Comparison of ENCODE assay signal across 8 cellular contexts in genomic region chr1:206469933-206470691, GRCh38. TPM values are rescaled to one million over a fixed set of nuclear protein-coding genes. Genes with fewer than 3 reads are reported as not detected.
A peak's percentile ranks its signal among the peaks of the same experiment; 100 is the strongest.
DNase-seq lines count a peak whose midpoint lies in the region; ATAC-seq and TF ChIP-seq lines count a peak whose summit lies in the region.

Gene IKBKE (plus strand): TSS chr1:206470476. CDS start chr1:206473228, 2,752 bp downstream.

- no peak within 1 kb of the TSS for H3K27ac ChIP-seq in duodenal mucosa (ENCODE audit: low read depth, low read length)

- peak within 1 kb of the TSS; percentile 76 to 92 for H3K9ac ChIP-seq in duodenal mucosa (ENCODE audit: low read depth in 1 of 2, low read length in 2 of 2)

- ATAC-seq in stimulated activated naive CD8-positive, alpha-beta T cell treated with anti-CD3 and anti-CD28 coated beads, Interleukin-15, Interleukin-2, amounts not matched to agents 100 U/mL and 50 U/mL, for 24 hours = peak; percentile 51

- H3K36me3 ChIP-seq in H7 (replicated peaks; ENCODE audit: control insufficient read depth, insufficient read depth, low read length) = no peaks in the 10 kb centered on the region
- H3K36me3 ChIP-seq in MG63 = peaks cover 3% of the 10 kb centered on the region; the same call in 1 of the 2 replicates
- H3K36me3 ChIP-seq in duodenal mucosa (ENCODE audit: control insufficient read depth in 1 of 2, insufficient read depth in 2 of 2, low read length in 2 of 2) = peaks cover 0 to 11% of the 10 kb centered on the region in 2 donors

- no peaks in the 10 kb centered on the region; the same call in 1 of the 2 replicates for H3K27me3 ChIP-seq in H7 (ENCODE audit: control insufficient read depth, insufficient read depth, low read length)
- H3K27me3 ChIP-seq in MG63 = no peaks in the 10 kb centered on the region
- H3K27me3 ChIP-seq in duodenal mucosa (ENCODE audit: control insufficient read depth in 1 of 2, insufficient read depth in 2 of 2, low read length in 2 of 2) = no peaks in the 10 kb centered on the region

- intact Hi-C loops in lower leg skin (cut with DNase I; ENCODE audit: low total_unique reads) = no loop called here

- H3K4me1 ChIP-seq in duodenal mucosa (ENCODE audit: control insufficient read depth in 1 of 2, insufficient read depth in 2 of 2, low read length in 2 of 2) = peaks cover 38 to 40% of the 10 kb centered on the region in 2 donors

- peak; percentile 22 for DNase-seq in NCI-H2227 (lab: John Stamatoyannopoulos, UW; ENCODE audit: unreplicated experiment)
- DNase-seq in NCI-H2227 treated with DMSO at 0.1 percent for 48 hours (lab: John Stamatoyannopoulos, UW) = no peak
- peak; percentile 87 for DNase-seq in H7
- DNase-seq in MG63 = peak; percentile 68
- peak in 1 of 2 donors; percentile 60 for DNase-seq in lower leg skin (ENCODE audit: low spot score in 2 of 2)
- DNase-seq in stimulated activated naive CD8-positive, alpha-beta T cell treated with anti-CD3 and anti-CD28 coated beads, Interleukin-15, Interleukin-2, amounts not matched to agents 100 U/mL and 50 U/mL, for 24 hours = peak; percentile 58

- H3K9me3 ChIP-seq in MG63 (no peaks in the 10 kb centered on the region), duodenal mucosa (ENCODE audit: control insufficient read depth in 1 of 2, low read length in 2 of 2) (no peaks in the 10 kb centered on the region)

- 0 out of 2 replicates have a peak, but pooled peaks have one; percentile 34 for TF ChIP-seq CTCF in WI38 (IDR thresholded peaks at IDR 0.05; ENCODE audit: low read depth, low read length)
- TF ChIP-seq CTCF in lower leg skin (IDR thresholded peaks at IDR 0.05) = no peak

- WGBS in lower leg skin, 2 donors = 7 to 14% methylated on average over 10 of the region's 10 CpGs

- no peak for TF ChIP-seq POLR2A in lower leg skin (IDR thresholded peaks at IDR 0.05)

- peak within 1 kb of the TSS; percentile 56 for H3K4me3 ChIP-seq in H7 (ENCODE audit: insufficient read depth, low read depth, low read length)
- peak within 1 kb of the TSS; percentile 69 for H3K4me3 ChIP-seq in MG63
- H3K4me3 ChIP-seq in WI38 (ENCODE audit: low read depth, low read length) = peak within 1 kb of the TSS; percentile 86
- peak within 1 kb of the TSS; percentile 94 to 99 for H3K4me3 ChIP-seq in duodenal mucosa (ENCODE audit: low read depth in 1 of 2, low read length in 2 of 2)
- peak within 1 kb of the TSS; percentile 42 for H3K4me3 ChIP-seq in lower leg skin (ENCODE audit: low read depth, poor library complexity, severe bottlenecking)

RNA-seq across cellular contexts. Expression of gene IKBKE, which starts in this region (rescaled TPM):
- total RNA-seq in H7 (2014; rRNA removed; shearing (Covaris generic)) = 5.8 and 9.4 TPM in 2 replicates
- total RNA-seq in MG63 (2014; rRNA removed; shearing (Covaris generic); ENCODE audit: low replicate concordance) = 5.5 and 12.9 TPM in 2 replicates
- 10 to 100 TPM in 3 of 4 donors, 1 to 10 TPM in 1; 6.1 to 21.4 (median 12.2) TPM for total RNA-seq in lower leg skin

Comparison
In these comparisons a context has a peak if more than half of its experiments do, and no peak if none do; other contexts are left out.
1. H3K4me3 ChIP-seq: peak in every context shown above with its lines; median percentile 96 in duodenal mucosa; 86 in WI38; 69 in MG63; 56 in H7; 42 in lower leg skin.